In genomic region chr1:10519016-10519417, GRCh38 we compare ENCODE assay signal across 12 cellular contexts. TPM values are rescaled to one million over a fixed set of nuclear protein-coding genes. Genes with fewer than 3 reads are reported as not detected.
A peak's percentile ranks its signal among the peaks of the same experiment; 100 is the strongest.
DNase-seq lines count a peak whose midpoint lies in the region; ATAC-seq, FAIRE-seq and TF ChIP-seq lines count a peak whose summit lies in the region.
"Had no signal": no experiment of that assay in that cellular context is flagged by ENCODE, and none has a peak within 500 bp of the region (broad histone marks: within the 10 kb centered on the region; RNA-seq: fewer than 3 reads in every experiment).

No MANE protein-coding gene starts in this region.

- H4K5ac ChIP-seq in H9 (ENCODE audit: insufficient read length, low read depth, low read length), result no peak overlapping the region

- H2BK5ac ChIP-seq in H9 (ENCODE audit: insufficient read length, low read length), result no peak overlapping the region

- peaks cover 4% of the 10 kb centered on the region; the same call in 1 of the 2 replicates for H3K79me2 ChIP-seq in H9 (ENCODE audit: insufficient read depth, low read length)

- H3K27me3 ChIP-seq in H9 (ENCODE audit: insufficient read depth, low read length) (no peaks in the 10 kb centered on the region), heart left ventricle (no peaks in the 10 kb centered on the region), pancreas (no peaks in the 10 kb centered on the region), ascending aorta (no peaks in the 10 kb centered on the region)

- no peak overlapping the region for H3T11ph ChIP-seq in H9 (ENCODE audit: low read length)

- no peak overlapping the region for H3K27ac ChIP-seq in H9 (ENCODE audit: insufficient read length, low read depth, low read length)
- H3K27ac ChIP-seq in heart left ventricle, result no peak overlapping the region
- no peak overlapping the region for H3K27ac ChIP-seq in pancreas
- H3K27ac ChIP-seq in ascending aorta, result no peak overlapping the region

- intact Hi-C loops in heart left ventricle (cut with DNase I) (loop anchor here in 7 of 10 donors (5.0 to 10.0 kb wide), 7 partner anchors 116 to 426 kb away; partner anchors contain the start of gene CASZ1 (in 1 of the 7)), pancreas (cut with DNase I) (loop anchor here in 1 of 3 donors (10.0 kb wide), 2 partner anchors 166 to 276 kb away; partner anchors contain the start of gene CASZ1), ascending aorta (cut with DNase I) (no loop called here)

- no peak overlapping the region for H4K91ac ChIP-seq in H9 (ENCODE audit: insufficient read length, low read depth, low read length)

- no peak overlapping the region for H2AK5ac ChIP-seq in H9 (ENCODE audit: insufficient read length, low read length)

- H4K8ac ChIP-seq in H9 (replicated peaks; ENCODE audit: insufficient read length, low read depth, low read length), result no peak overlapping the region

- H3K4me2 ChIP-seq in H9 (ENCODE audit: insufficient read depth, insufficient read length, low read length), result peak overlapping the region; percentile 30

- TF ChIP-seq POLR2A in heart left ventricle (IDR thresholded peaks at IDR 0.05) (no peak), H54 (IDR thresholded peaks at IDR 0.05; ENCODE audit: low read depth, low read length) (no peak)

- no CpG with 5 or more reads among the region's 7 CpGs for WGBS in H9 (ENCODE audit: extremely low coverage, insufficient read length, low lambda C conversion rate)
- WGBS in heart left ventricle, 4 donors, result 39 to 58% (median 48%) methylated on average over 7 of the region's 7 CpGs
- WGBS in pancreas, 2 donors, result 58 to 60% methylated on average over 7 of the region's 7 CpGs

- H3K4me1 Mint-ChIP-seq in H9, result peaks cover 49 to 57% of the 10 kb centered on the region in 2 experiments

- no peaks in the 10 kb centered on the region for H3K23me2 ChIP-seq in H9 (ENCODE audit: insufficient read length, low read depth, low read length, poor library complexity, severe bottlenecking)

- H3K56ac ChIP-seq in H9 (ENCODE audit: insufficient read length, low read depth, low read length), result no peak overlapping the region

- no peak for DNase-seq in H9
- peak; percentile 97 for DNase-seq in NCI-H510A (lab: John Stamatoyannopoulos, UW)
- DNase-seq in heart left ventricle, result no peak
- no peak for DNase-seq in pancreas
- DNase-seq in midbrain (lab: John Stamatoyannopoulos, UW), result no peak
- DNase-seq in H54 (ENCODE audit: insufficient read length, low spot score), result no peak
- DNase-seq in ascending aorta (ENCODE audit: low spot score in 2 of 2), result no peak
- no peak for DNase-seq in NCI-H1436 treated with DMSO at 0.1 percent for 48 hours (lab: John Stamatoyannopoulos, UW)
- DNase-seq: Calu3; stimulated activated CD4-positive, alpha-beta T cell treated with anti-CD3 and anti-CD28 coated beads, Interleukin-4, amount 100 ng/mL, for 4 hours had no signal

- no peak overlapping the region for H2BK120ac ChIP-seq in H9 (ENCODE audit: low read depth, low read length, poor library complexity, severe bottlenecking)

- peak overlapping the region in 1 of 3 experiments; percentile 22; a peak in 1 of 7 replicates for H3K27ac Mint-ChIP-seq in H9

- H3K36me3 Mint-ChIP-seq in H9 (ENCODE audit: insufficient read depth in 1 of 3, low read depth in 3 of 3), result peaks cover 0 to 5% (median 2%) of the 10 kb centered on the region in 3 experiments; a peak in 3 of 7 replicates

- no peaks in the 10 kb centered on the region for H4K20me1 ChIP-seq in H9 (ENCODE audit: control insufficient read depth, insufficient read depth, insufficient read length)

- H3K79me1 ChIP-seq in H9 (ENCODE audit: insufficient read depth, low read depth, low read length, poor library complexity, severe bottlenecking), result no peaks in the 10 kb centered on the region

- no peak overlapping the region for H2BK20ac ChIP-seq in H9 (ENCODE audit: low read depth, low read length, poor library complexity, severe bottlenecking)

- H2BK12ac ChIP-seq in H9 (ENCODE audit: insufficient read length, low read depth, low read length), result no peak overlapping the region

- H3K4me1 ChIP-seq in H9 (ENCODE audit: insufficient read depth, low read length), result peaks cover 12% of the 10 kb centered on the region; the same call in 1 of the 2 replicates
- H3K4me1 ChIP-seq in heart left ventricle, result peaks cover 0 to 43% (median 18%) of the 10 kb centered on the region in 12 donors
- peaks cover 7 to 31% (median 24%) of the 10 kb centered on the region in 3 donors for H3K4me1 ChIP-seq in pancreas
- peaks cover 0 to 7% of the 10 kb centered on the region in 2 donors for H3K4me1 ChIP-seq in ascending aorta

- H3K4ac ChIP-seq in H9 (ENCODE audit: low read depth, low read length), result no peak overlapping the region

- peak; percentile 32; the same call in 2 of the 3 replicates for TF ChIP-seq CTCF in H9 (conservative IDR thresholded peaks at IDR 0.05)
- no peak for TF ChIP-seq CTCF in heart left ventricle (IDR thresholded peaks at IDR 0.05)
- no peak for TF ChIP-seq CTCF in pancreas (IDR thresholded peaks at IDR 0.05)
- no peak for TF ChIP-seq CTCF in ascending aorta (IDR thresholded peaks at IDR 0.05)

- H3K23ac ChIP-seq in H9 (ENCODE audit: insufficient read length, low read depth, low read length), result no peak overlapping the region

- H3K14ac ChIP-seq in H9 (ENCODE audit: insufficient read depth, low read length), result no peak overlapping the region

- H2AFZ ChIP-seq in H9 (ENCODE audit: low read length), result no peak overlapping the region

- H3K9ac ChIP-seq in H9 (ENCODE audit: extremely low read depth, insufficient read length, low read length), result no peak overlapping the region

- no peaks in the 10 kb centered on the region for H3K9me3 ChIP-seq in H9 (ENCODE audit: control insufficient read depth, low read depth, low read length)
- no peaks in the 10 kb centered on the region for H3K9me3 ChIP-seq in heart left ventricle
- no peaks in the 10 kb centered on the region for H3K9me3 ChIP-seq in pancreas
- H3K9me3 ChIP-seq in ascending aorta, result no peaks in the 10 kb centered on the region

- H3K18ac ChIP-seq in H9 (ENCODE audit: insufficient read length, low read depth, low read length), result no peak overlapping the region

- peak overlapping the region in 1 of 2 experiments; percentile 6; a peak in 1 of 5 replicates for H3K4me3 Mint-ChIP-seq in H9

- H3K27me3 Mint-ChIP-seq in H9 (ENCODE audit: low read depth), result no peaks in the 10 kb centered on the region

- FAIRE-seq in pancreas (lab: Jason Lieb, UNC) (no peak), H54 (lab: Jason Lieb, UNC) (no peak)
- FAIRE-seq: astrocyte, GM18507 had no signal

- no peak overlapping the region for H3K4me3 ChIP-seq in heart left ventricle
- no peak overlapping the region for H3K4me3 ChIP-seq in pancreas
- no peak overlapping the region for H3K4me3 ChIP-seq in ascending aorta

- ATAC-seq in heart left ventricle (peak; percentile 41 to 83 (median 68)), pancreas (peak in 3 of 4 donors; percentile 53 to 71 (median 71))

- H2BK15ac ChIP-seq in H9 (ENCODE audit: low read depth, low read length), result no peak overlapping the region

- H3K36me3 ChIP-seq in heart left ventricle, result no peaks in the 10 kb centered on the region
- no peaks in the 10 kb centered on the region for H3K36me3 ChIP-seq in pancreas
- H3K36me3 ChIP-seq in ascending aorta, result no peaks in the 10 kb centered on the region

- H3K9me3 Mint-ChIP-seq in H9, result no peaks in the 10 kb centered on the region

RNA-seq across cellular contexts. Expression of gene PEX14, which starts 44.3 kb away (rescaled TPM):
- total RNA-seq in H9 (2021), result 20.7 and 23.9 TPM in 2 replicates
- 10 to 100 TPM; 14.9 to 25.1 (median 19.6) TPM for total RNA-seq in heart left ventricle
- polyA plus RNA-seq in heart left ventricle, result 10 to 100 TPM; 24.2 to 28.7 TPM
- total RNA-seq in pancreas, result 10 to 100 TPM in 1 of 6 donors, 1 to 10 TPM in 5; 6.0 to 10.3 (median 7.9) TPM
- 10 to 100 TPM; 11.9 to 12.8 TPM for polyA plus RNA-seq in pancreas
- total RNA-seq in ascending aorta, result 10.6 TPM

RNA-seq across cellular contexts. Expression of gene DFFA, which starts 46.7 kb away (rescaled TPM):
- total RNA-seq in H9 (2021) (94.1 and 98.2 TPM in 2 replicates), heart left ventricle (10 to 100 TPM; 16.0 to 27.6 (median 24.5) TPM), pancreas (10 to 100 TPM; 11.8 to 17.4 (median 16.1) TPM), ascending aorta (11.8 TPM)
- polyA plus RNA-seq in heart left ventricle (10 to 100 TPM; 10.4 to 26.0 TPM), pancreas (1 to 10 TPM; 6.9 to 8.9 TPM)
